In genomic region chr6:44122821-44123220, GRCh38 we compare ENCODE assay signal across 12 cellular contexts. TPM values are rescaled to one million over a fixed set of nuclear protein-coding genes. Genes with fewer than 3 reads are reported as not detected.
DNase-seq lines count a peak whose midpoint lies in the region; ATAC-seq and TF ChIP-seq lines count a peak whose summit lies in the region.
"Had no signal": no experiment of that assay in that cellular context is flagged by ENCODE, and none has a peak within 500 bp of the region (broad histone marks: within the 10 kb centered on the region; RNA-seq: fewer than 3 reads in every experiment).

No MANE protein-coding gene starts in this region.

- H3K27ac Mint-ChIP-seq in activated T-helper 2 cell treated with anti-CD3 and anti-CD28 coated beads, Interferon-gamma antibody, Interleukin-2, Interleukin-4, amounts not matched to agents 10 μg/mL and 5 μg/mL and 100 μg/mL, durations not matched to agents 14 hours and 24 hours and 36 hours = peak overlapping the region; percentile 39
- peak overlapping the region; percentile 64 to 89 (median 80) for H3K27ac Mint-ChIP-seq in immature natural killer cell
- H3K27ac Mint-ChIP-seq: memory B cell had no signal

- H3K4me1 ChIP-seq in left ventricle myocardium inferior (peaks cover 96% of the 10 kb centered on the region), right cardiac atrium (ENCODE audit: control insufficient read depth, insufficient read depth, low read length) (peaks cover 18% of the 10 kb centered on the region), upper lobe of right lung (peaks cover 64% of the 10 kb centered on the region)

- H3K36me3 Mint-ChIP-seq in activated T-helper 2 cell treated with anti-CD3 and anti-CD28 coated beads, Interferon-gamma antibody, Interleukin-2, Interleukin-4, amounts not matched to agents 10 μg/mL and 5 μg/mL and 100 μg/mL, durations not matched to agents 14 hours and 24 hours and 36 hours (ENCODE audit: low read depth) = peaks cover 51% of the 10 kb centered on the region
- no peaks in the 10 kb centered on the region for H3K36me3 Mint-ChIP-seq in immature natural killer cell

- ATAC-seq in right cardiac atrium (no peak), upper lobe of right lung (no peak), GM19035 (IDR thresholded peaks at IDR 0.05; ENCODE audit: unreplicated experiment) (no peak), HG02571 (IDR thresholded peaks at IDR 0.05; ENCODE audit: unreplicated experiment) (no peak)

- DNase-seq in left ventricle myocardium inferior (no peak), right cardiac atrium (no peak), immature natural killer cell (peak; percentile 51 to 55 (median 53)), upper lobe of right lung (no peak)
- DNase-seq in activated T-helper 2 cell treated with anti-CD3 and anti-CD28 coated beads, Interferon-gamma antibody, Interleukin-2, Interleukin-4, amounts not matched to agents 10 μg/mL and 5 μg/mL and 100 μg/mL, durations not matched to agents 14 hours and 24 hours and 36 hours (ENCODE audit: low spot score) = no peak
- no peak for DNase-seq in stimulated activated CD4-positive, alpha-beta T cell treated with anti-CD3 and anti-CD28 coated beads, Interleukin-4, amount 100 ng/mL, for 4 hours
- DNase-seq: activated effector memory CD4-positive, alpha-beta T cell treated with Interleukin-2 at 50 U/mL for 16 hours; NCI-H524 had no signal

- H3K9me3 Mint-ChIP-seq in activated T-helper 2 cell treated with anti-CD3 and anti-CD28 coated beads, Interferon-gamma antibody, Interleukin-2, Interleukin-4, amounts not matched to agents 10 μg/mL and 5 μg/mL and 100 μg/mL, durations not matched to agents 14 hours and 24 hours and 36 hours = no peaks in the 10 kb centered on the region
- no peaks in the 10 kb centered on the region for H3K9me3 Mint-ChIP-seq in immature natural killer cell
- H3K9me3 Mint-ChIP-seq: memory B cell had no signal

- intact Hi-C loops in left ventricle myocardium inferior (cut with micrococcal nuclease) (no loop called here), right cardiac atrium (cut with DNase I) (no loop called here), upper lobe of right lung (cut with DNase I) (no loop called here)
- intact Hi-C loops in activated T-helper 2 cell treated with anti-CD3 and anti-CD28 coated beads, Interferon-gamma antibody, Interleukin-2, Interleukin-4, amounts not matched to agents 10 μg/mL and 5 μg/mL and 100 μg/mL, durations not matched to agents 14 hours and 24 hours and 36 hours (cut with micrococcal nuclease) = no loop called here

- H3K4me3 Mint-ChIP-seq in activated T-helper 2 cell treated with anti-CD3 and anti-CD28 coated beads, Interferon-gamma antibody, Interleukin-2, Interleukin-4, amounts not matched to agents 10 μg/mL and 5 μg/mL and 100 μg/mL, durations not matched to agents 14 hours and 24 hours and 36 hours (ENCODE audit: low read depth) = peak overlapping the region; percentile 41
- peak overlapping the region; percentile 51 to 79 (median 66) for H3K4me3 Mint-ChIP-seq in immature natural killer cell
- H3K4me3 Mint-ChIP-seq: memory B cell had no signal

- H3K4me3 ChIP-seq in left ventricle myocardium inferior (peak overlapping the region; percentile 19), right cardiac atrium (ENCODE audit: low read length) (no peak overlapping the region), upper lobe of right lung (peak overlapping the region; percentile 15)

- no peaks in the 10 kb centered on the region for H3K27me3 Mint-ChIP-seq in activated T-helper 2 cell treated with anti-CD3 and anti-CD28 coated beads, Interferon-gamma antibody, Interleukin-2, Interleukin-4, amounts not matched to agents 10 μg/mL and 5 μg/mL and 100 μg/mL, durations not matched to agents 14 hours and 24 hours and 36 hours (ENCODE audit: low read depth)
- H3K27me3 Mint-ChIP-seq in immature natural killer cell (ENCODE audit: low read depth in 3 of 3) = peaks cover 4 to 9% (median 7%) of the 10 kb centered on the region in 3 donors
- H3K27me3 Mint-ChIP-seq: memory B cell had no signal

- TF ChIP-seq CTCF in left ventricle myocardium inferior (IDR thresholded peaks at IDR 0.05; ENCODE audit: borderline replicate concordance) = no peak
- no peak for TF ChIP-seq CTCF in upper lobe of right lung (IDR thresholded peaks at IDR 0.05)

- H3K4me1 Mint-ChIP-seq in activated T-helper 2 cell treated with anti-CD3 and anti-CD28 coated beads, Interferon-gamma antibody, Interleukin-2, Interleukin-4, amounts not matched to agents 10 μg/mL and 5 μg/mL and 100 μg/mL, durations not matched to agents 14 hours and 24 hours and 36 hours (ENCODE audit: low read depth) = peaks cover 58% of the 10 kb centered on the region
- peaks cover 62 to 76% of the 10 kb centered on the region in 2 donors for H3K4me1 Mint-ChIP-seq in immature natural killer cell

- H3K36me3 ChIP-seq in left ventricle myocardium inferior = no peaks in the 10 kb centered on the region
- H3K36me3 ChIP-seq in upper lobe of right lung = no peaks in the 10 kb centered on the region

- peak overlapping the region; percentile 54 for H3K27ac ChIP-seq in left ventricle myocardium inferior (replicated peaks)
- no peak overlapping the region for H3K27ac ChIP-seq in right cardiac atrium (ENCODE audit: low read length)
- peak overlapping the region; percentile 51 for H3K27ac ChIP-seq in upper lobe of right lung

- WGBS in right cardiac atrium = 53% methylated on average over 1 of the region's 1 CpG

- H3K27me3 ChIP-seq in left ventricle myocardium inferior (ENCODE audit: low read depth) (no peaks in the 10 kb centered on the region), right cardiac atrium (ENCODE audit: control insufficient read depth, insufficient read depth) (no peaks in the 10 kb centered on the region), upper lobe of right lung (no peaks in the 10 kb centered on the region)

- H3K9me3 ChIP-seq in left ventricle myocardium inferior (replicated peaks) (no peaks in the 10 kb centered on the region), right cardiac atrium (ENCODE audit: control insufficient read depth, low read length) (no peaks in the 10 kb centered on the region), upper lobe of right lung (no peaks in the 10 kb centered on the region)

RNA-seq across cellular contexts. Expression of gene MRPL14, which starts 4.4 kb away (rescaled TPM):
- 36.8 TPM for total RNA-seq in left ventricle myocardium inferior
- total RNA-seq in right cardiac atrium = 10 to 100 TPM; 31.0 to 38.1 (median 36.6) TPM
- polyA plus RNA-seq in right cardiac atrium = 44.7 TPM
- 67.3 and 70.3 TPM in 2 replicates for total RNA-seq in activated T-helper 2 cell treated with anti-CD3 and anti-CD28 coated beads, Interferon-gamma antibody, Interleukin-2, Interleukin-4, amounts not matched to agents 10 μg/mL and 5 μg/mL and 100 μg/mL, durations not matched to agents 14 hours and 24 hours and 36 hours
- 100 to 1,000 TPM; 107 to 178 (median 120) TPM for polyA plus RNA-seq in immature natural killer cell
- 94.1 TPM for total RNA-seq in upper lobe of right lung

RNA-seq across cellular contexts. Expression of gene TMEM63B, which starts 4.5 kb away (rescaled TPM):
- 37.2 TPM for total RNA-seq in left ventricle myocardium inferior
- 10 to 100 TPM; 41.4 to 44.8 (median 43.4) TPM for total RNA-seq in right cardiac atrium
- polyA plus RNA-seq in right cardiac atrium = 27.7 TPM
- total RNA-seq in activated T-helper 2 cell treated with anti-CD3 and anti-CD28 coated beads, Interferon-gamma antibody, Interleukin-2, Interleukin-4, amounts not matched to agents 10 μg/mL and 5 μg/mL and 100 μg/mL, durations not matched to agents 14 hours and 24 hours and 36 hours = 20.3 and 23.6 TPM in 2 replicates
- polyA plus RNA-seq in immature natural killer cell = 1 to 10 TPM in 2 of 3 donors, under 1 TPM in 1; 0.25 to 1.7 (median 1.5) TPM
- 119 TPM for total RNA-seq in upper lobe of right lung

RNA-seq across cellular contexts. Expression of gene CAPN11, which starts 35.8 kb away (rescaled TPM):
- total RNA-seq in left ventricle myocardium inferior = 0.25 TPM
- under 1 TPM in 1 of 4 donors, not detected in 3; 0.38 TPM for total RNA-seq in right cardiac atrium
- polyA plus RNA-seq in right cardiac atrium = 0.27 TPM
- 0.09 and 0.30 TPM in 2 replicates for total RNA-seq in activated T-helper 2 cell treated with anti-CD3 and anti-CD28 coated beads, Interferon-gamma antibody, Interleukin-2, Interleukin-4, amounts not matched to agents 10 μg/mL and 5 μg/mL and 100 μg/mL, durations not matched to agents 14 hours and 24 hours and 36 hours
- polyA plus RNA-seq in immature natural killer cell = under 1 TPM in 1 of 3 donors, not detected in 2; 0.29 TPM
- 1.6 TPM for total RNA-seq in upper lobe of right lung
- total RNA-seq: H4 had no signal

Comparison
In these comparisons a context has a peak if more than half of its experiments do, and no peak if none do; other contexts are left out.
1. DNase-seq: peak in immature natural killer cell (3 of 3); none in left ventricle myocardium inferior (single experiment), right cardiac atrium (0 of 3), activated T-helper 2 cell treated with anti-CD3 and anti-CD28 coated beads, Interferon-gamma antibody, Interleukin-2, Interleukin-4, amounts not matched to agents 10 μg/mL and 5 μg/mL and 100 μg/mL, durations not matched to agents 14 hours and 24 hours and 36 hours (single experiment), upper lobe of right lung (single experiment) and stimulated activated CD4-positive, alpha-beta T cell treated with anti-CD3 and anti-CD28 coated beads, Interleukin-4, amount 100 ng/mL, for 4 hours (0 of 2).